Comparison of ENCODE assay signal across 25 cellular contexts in the genomic region with DNA sequence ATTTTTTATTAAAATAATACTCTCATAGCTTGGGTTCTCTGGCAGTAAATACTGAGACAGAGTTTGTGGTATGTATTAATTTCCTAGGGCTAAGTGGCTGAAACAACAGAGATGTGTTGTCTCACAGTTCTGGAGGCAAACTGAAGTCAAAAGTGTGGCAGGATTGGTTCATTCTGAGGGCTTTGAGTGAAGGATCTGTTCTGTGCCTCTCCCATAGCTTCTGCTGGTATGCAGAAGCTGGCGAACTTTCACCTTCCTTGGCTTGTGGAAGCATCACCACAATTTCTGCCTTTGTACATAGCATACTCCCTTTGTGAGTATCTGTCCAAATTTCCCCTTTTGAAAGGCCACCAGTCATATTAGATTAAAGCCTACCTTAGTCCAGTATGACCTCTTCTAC.
"Had no signal": no experiment of that assay in that cellular context is flagged by ENCODE, and none has a peak within 500 bp of the region (broad histone marks: within the 10 kb centered on the region; RNA-seq: fewer than 3 reads in every experiment).

No MANE protein-coding gene starts in this region.

- ATAC-seq: effector memory CD8-positive, alpha-beta T cell; esophagus mucosa; gastroesophageal sphincter; heart left ventricle; left colon; left lobe of liver; lower lobe of right lung; mucosa of descending colon had no signal

- DNase-seq: colonic mucosa; cortex of kidney; effector CD8-positive, alpha-beta T cell; effector memory CD8-positive, alpha-beta T cell; endodermal cell; erythroblast; esophagus squamous epithelium; foreskin fibroblast; heart left ventricle; hypothalamus; immature natural killer cell; islet precursor cell; kidney; kidney glomerular epithelial cell; left colon; left ventricle myocardium inferior; lower lobe of right lung; mesenchymal stem cell; mucosa of descending colon; naive B cell had no signal

- H3K27ac ChIP-seq: colonic mucosa, epithelial cell of prostate, esophagus squamous epithelium, gastroesophageal sphincter, heart left ventricle, hepatocyte, left ventricle myocardium inferior, lower lobe of right lung had no signal

- H3K4me1 ChIP-seq: colonic mucosa, esophagus squamous epithelium, gastroesophageal sphincter, heart left ventricle, left ventricle myocardium inferior, lower lobe of right lung had no signal

- H3K27me3 ChIP-seq: colonic mucosa, esophagus squamous epithelium, gastroesophageal sphincter, heart left ventricle, hepatocyte had no signal

- H3K9me3 ChIP-seq: colonic mucosa, esophagus squamous epithelium, gastroesophageal sphincter, heart left ventricle, left ventricle myocardium inferior, lower lobe of right lung, mucosa of descending colon had no signal

- H3K4me3 ChIP-seq: colonic mucosa, esophagus squamous epithelium, gastroesophageal sphincter, heart left ventricle, hepatocyte, left ventricle myocardium inferior, lower lobe of right lung, mucosa of descending colon had no signal
